In the genomic region with DNA sequence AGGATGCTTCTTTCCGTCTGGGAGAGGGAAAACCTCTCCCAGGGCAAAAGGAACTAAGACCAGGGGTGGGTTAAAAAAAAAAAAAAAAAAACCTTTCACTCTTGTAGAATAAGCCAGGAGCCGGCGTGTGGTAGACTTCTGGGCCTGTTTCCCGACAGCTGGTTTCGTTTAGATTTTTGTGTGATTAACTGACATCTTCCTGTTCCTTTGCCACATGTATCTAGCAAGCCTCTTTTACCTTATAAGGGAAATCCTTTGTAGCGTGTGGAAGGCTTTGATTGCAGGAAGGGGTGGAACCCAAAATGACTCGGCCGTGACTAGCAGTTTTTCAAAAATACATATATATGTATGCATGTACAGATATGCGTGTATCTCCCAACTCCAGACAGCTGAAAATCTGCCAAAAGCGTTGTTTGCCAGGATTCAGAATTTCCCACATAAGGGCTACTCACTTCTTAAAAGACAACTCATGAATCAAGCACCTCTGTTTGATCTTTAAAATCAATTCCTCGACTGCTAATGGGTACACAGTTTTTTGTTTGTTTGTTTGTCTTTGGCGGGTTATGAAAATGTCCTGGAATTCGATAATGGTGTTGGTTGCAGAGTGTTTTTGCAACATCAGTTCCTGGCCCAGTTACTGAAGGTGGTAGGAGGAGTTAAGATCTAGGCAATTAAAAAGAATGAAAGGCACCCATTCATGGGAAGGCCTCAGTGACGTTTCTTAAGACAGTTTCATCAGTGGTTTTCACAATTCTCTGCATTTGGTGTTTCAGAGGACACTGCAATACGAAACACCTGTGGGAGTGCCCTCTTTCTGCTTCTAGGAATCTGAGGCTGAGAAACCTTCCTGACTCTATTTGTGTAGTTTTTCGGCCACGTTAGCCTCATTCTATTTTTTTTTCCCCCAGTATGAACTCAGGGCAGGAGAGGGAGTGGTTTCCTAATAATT, we compare ENCODE assay signal across 8 cellular contexts. TPM values are rescaled to one million over a fixed set of nuclear protein-coding genes. Genes with fewer than 3 reads are reported as not detected.
A peak's percentile ranks its signal among the peaks of the same experiment; 100 is the strongest.
DNase-seq lines count a peak whose midpoint lies in the region; ATAC-seq and TF ChIP-seq lines count a peak whose summit lies in the region.

No MANE protein-coding gene starts in this region.

- peak; percentile 25 for TF ChIP-seq EP300 in gastroesophageal sphincter (IDR thresholded peaks at IDR 0.05)

- TF ChIP-seq CTCF in RWPE2 (IDR thresholded peaks at IDR 0.05; ENCODE audit: poor library complexity, severe bottlenecking) (no peak), gastroesophageal sphincter (IDR thresholded peaks at IDR 0.05) (peak in 1 of 4 experiments; percentile 10), osteocyte (IDR thresholded peaks at IDR 0.05) (no peak)

- peak overlapping the region; percentile 81 for H3K4me3 Mint-ChIP-seq in activated naive CD4-positive, alpha-beta T cell treated with anti-CD3 and anti-CD28 coated beads for 36 hours
- H3K4me3 Mint-ChIP-seq in osteocyte (ENCODE audit: unreplicated experiment): peak overlapping the region; percentile 90

- H3K27me3 Mint-ChIP-seq in activated naive CD4-positive, alpha-beta T cell treated with anti-CD3 and anti-CD28 coated beads for 36 hours (ENCODE audit: low read depth): no peaks in the 10 kb centered on the region
- no peaks in the 10 kb centered on the region for H3K27me3 Mint-ChIP-seq in osteocyte (ENCODE audit: unreplicated experiment)

- intact Hi-C loops in activated naive CD4-positive, alpha-beta T cell treated with anti-CD3 and anti-CD28 coated beads for 36 hours (cut with micrococcal nuclease): loop anchor here (1.0 to 10.0 kb wide), 8 partner anchors 9 to 1704 kb away; partner anchors contain the start of gene RAB8A

- peaks cover 66% of the 10 kb centered on the region for H3K4me1 Mint-ChIP-seq in activated naive CD4-positive, alpha-beta T cell treated with anti-CD3 and anti-CD28 coated beads for 36 hours (ENCODE audit: low read depth)
- peaks cover 51% of the 10 kb centered on the region for H3K4me1 Mint-ChIP-seq in osteocyte (ENCODE audit: unreplicated experiment)

- CTCF ChIA-PET in activated naive CD4-positive, alpha-beta T cell treated with anti-CD3 and anti-CD28 coated beads for 36 hours (lab: Charles Lee): interaction anchor here (0.6 to 2.2 kb wide), 2 partner anchors 16 to 32 kb away, joined by 3 to 5 read pairs; no protein-coding TSS in a partner anchor

- peaks cover 16% of the 10 kb centered on the region for H3K4me1 ChIP-seq in RWPE2 (ENCODE audit: insufficient read depth, poor library complexity, severe bottlenecking)
- peaks cover 0 to 87% (median 22%) of the 10 kb centered on the region in 3 donors for H3K4me1 ChIP-seq in gastroesophageal sphincter

- peaks cover 54% of the 10 kb centered on the region for H3K36me3 Mint-ChIP-seq in activated naive CD4-positive, alpha-beta T cell treated with anti-CD3 and anti-CD28 coated beads for 36 hours (ENCODE audit: low read depth)
- peaks cover 27% of the 10 kb centered on the region for H3K36me3 Mint-ChIP-seq in osteocyte (ENCODE audit: unreplicated experiment)

- ATAC-seq in HG03439 (IDR thresholded peaks at IDR 0.05; ENCODE audit: unreplicated experiment) (peak; percentile 39), RWPE2 (ENCODE audit: low read depth) (peak; percentile 52), gastroesophageal sphincter (peak; percentile 52), HG02610 (IDR thresholded peaks at IDR 0.05; ENCODE audit: unreplicated experiment) (no peak)

- H3K4me3 ChIP-seq in RWPE2 (ENCODE audit: severe bottlenecking) (peak overlapping the region; percentile 96), gastroesophageal sphincter (peak overlapping the region in 1 of 2 donors; percentile 70)

- H3K27ac Mint-ChIP-seq in activated naive CD4-positive, alpha-beta T cell treated with anti-CD3 and anti-CD28 coated beads for 36 hours: peak overlapping the region; percentile 98
- peak overlapping the region; percentile 98 for H3K27ac Mint-ChIP-seq in osteocyte (ENCODE audit: unreplicated experiment)

- H3K36me3 ChIP-seq in RWPE2 (ENCODE audit: low read depth): peaks cover 64% of the 10 kb centered on the region
- H3K36me3 ChIP-seq in gastroesophageal sphincter: peaks cover 0 to 38% of the 10 kb centered on the region in 2 donors

- H3K9me3 ChIP-seq in RWPE2 (ENCODE audit: severe bottlenecking): no peaks in the 10 kb centered on the region
- H3K9me3 ChIP-seq in gastroesophageal sphincter: no peaks in the 10 kb centered on the region

- no peak for TF ChIP-seq POLR2A in gastroesophageal sphincter (IDR thresholded peaks at IDR 0.05)

- DNase-seq in NCI-H2171 treated with DMSO at 0.1 percent for 48 hours (lab: John Stamatoyannopoulos, UW): peak; percentile 62
- no peak for DNase-seq in NCI-H2171 (lab: John Stamatoyannopoulos, UW)
- DNase-seq in RWPE2 (ENCODE audit: low spot score): no peak
- peak; percentile 88 for DNase-seq in activated naive CD4-positive, alpha-beta T cell treated with anti-CD3 and anti-CD28 coated beads for 36 hours
- DNase-seq in osteocyte (ENCODE audit: extremely low spot score, unreplicated experiment): no peak

- H3K27ac ChIP-seq in RWPE2 (ENCODE audit: poor library complexity, severe bottlenecking): peak overlapping the region; percentile 99
- peak overlapping the region; percentile 94 to 100 (median 100) for H3K27ac ChIP-seq in gastroesophageal sphincter

- no peaks in the 10 kb centered on the region for H3K9me3 Mint-ChIP-seq in activated naive CD4-positive, alpha-beta T cell treated with anti-CD3 and anti-CD28 coated beads for 36 hours
- no peaks in the 10 kb centered on the region for H3K9me3 Mint-ChIP-seq in osteocyte (ENCODE audit: unreplicated experiment)

- WGBS in gastroesophageal sphincter (ENCODE audit: low coverage in 1 of 2), 2 donors: 0 to 2% methylated on average over 16 to 17 of the region's 17 CpGs

- H3K27me3 ChIP-seq in RWPE2 (ENCODE audit: insufficient read depth, poor library complexity, severe bottlenecking) (no peaks in the 10 kb centered on the region), gastroesophageal sphincter (no peaks in the 10 kb centered on the region)

RNA-seq across cellular contexts. Expression of gene TPM4, which starts 2.7 kb away (rescaled TPM):
- 100 to 1,000 TPM; 240 to 254 TPM for total RNA-seq in activated naive CD4-positive, alpha-beta T cell treated with anti-CD3 and anti-CD28 coated beads for 36 hours
- total RNA-seq in gastroesophageal sphincter (100 to 1,000 TPM; 351 to 486 (median 404) TPM), osteocyte (663 and 687 TPM in 2 replicates)

RNA-seq across cellular contexts. Expression of gene RAB8A, which starts 32.7 kb away (rescaled TPM):
- total RNA-seq in activated naive CD4-positive, alpha-beta T cell treated with anti-CD3 and anti-CD28 coated beads for 36 hours: 10 to 100 TPM; 90.5 to 95.2 TPM
- total RNA-seq in gastroesophageal sphincter (10 to 100 TPM; 32.4 to 52.5 (median 44.9) TPM), osteocyte (55.9 and 61.1 TPM in 2 replicates)

Comparison
In these comparisons a context has a peak if more than half of its experiments do, and no peak if none do; other contexts are left out.
1. DNase-seq: peak in NCI-H2171 treated with DMSO at 0.1 percent for 48 hours (single experiment) and activated naive CD4-positive, alpha-beta T cell treated with anti-CD3 and anti-CD28 coated beads for 36 hours (single experiment); none in NCI-H2171 (single experiment), RWPE2 (single experiment) and osteocyte (single experiment).